ENCODE assay signal across 11 cellular contexts in the genomic region with DNA sequence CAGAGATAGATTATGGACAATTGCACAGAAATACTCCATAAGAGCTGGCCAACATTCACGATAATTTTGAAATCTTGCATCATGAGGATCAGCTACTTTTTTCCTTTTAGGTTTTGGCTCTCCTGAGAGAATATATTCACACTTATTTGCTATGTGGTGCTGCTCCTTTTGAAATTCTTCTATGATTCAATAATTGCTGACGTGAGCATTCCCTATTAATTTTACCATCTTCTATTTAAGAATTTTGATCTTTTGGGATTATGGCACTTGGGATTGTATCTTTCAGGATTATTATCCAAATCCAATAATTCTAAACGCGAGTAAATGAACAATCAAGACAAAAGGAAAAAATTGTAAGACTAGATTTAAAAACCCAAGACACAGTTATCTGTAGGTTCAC.
"Had no signal": no experiment of that assay in that cellular context is flagged by ENCODE, and none has a peak within 500 bp of the region (broad histone marks: within the 10 kb centered on the region; RNA-seq: fewer than 3 reads in every experiment).

No MANE protein-coding gene starts in this region.

- H3K4me3 Mint-ChIP-seq: GM23338, H9, HFFc6 had no signal

- H3K4me1 ChIP-seq: HAP-1 had no signal

- ATAC-seq: GM23338, HCT116 had no signal

- DNase-seq: GM23248, GOT3, H7, H9, HCEC 1CT, HFFc6 had no signal

- H3K9me3 ChIP-seq: HAP-1 had no signal

- H3K9ac ChIP-seq: GM23248 had no signal

- H3K36me3 ChIP-seq: HAP-1 had no signal

- H2AFZ ChIP-seq: GM23248, GM23338 had no signal

- FAIRE-seq: H1, H54 had no signal

- H3K4me2 ChIP-seq: GM23338 had no signal

- H3K4me3 ChIP-seq: GM23248, GM23338, HAP-1 had no signal

- H3K4me1 Mint-ChIP-seq: GM23338, H9 had no signal

- H3K27ac ChIP-seq: GM23248 had no signal

- H3K9me3 Mint-ChIP-seq: GM23338, H9 had no signal

- H3K27ac Mint-ChIP-seq: GM23338, H9, HFFc6 had no signal
